In the genomic region with DNA sequence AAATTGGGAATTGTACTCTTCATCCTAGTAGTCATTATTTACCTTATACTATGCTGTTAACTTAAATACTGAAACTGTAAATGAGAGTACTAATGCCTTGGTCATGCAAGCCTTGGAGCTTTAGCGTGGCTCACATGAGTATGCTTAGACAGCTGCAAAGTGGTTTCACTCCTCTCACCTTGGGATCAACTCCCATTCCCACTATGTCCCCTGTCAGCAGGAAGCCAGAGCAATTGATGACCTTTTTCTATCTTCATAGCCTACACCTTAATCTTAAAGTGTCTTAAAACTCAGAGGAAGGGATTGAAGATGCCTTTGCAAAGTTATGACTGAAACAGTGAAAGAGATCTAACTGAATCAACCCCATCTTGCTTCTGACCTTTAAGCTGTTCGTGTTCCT, we compare ENCODE assay signal across 29 cellular contexts. TPM values are rescaled to one million over a fixed set of nuclear protein-coding genes. Genes with fewer than 3 reads are reported as not detected.
"Had no signal": no experiment of that assay in that cellular context is flagged by ENCODE, and none has a peak within 500 bp of the region (broad histone marks: within the 10 kb centered on the region; RNA-seq: fewer than 3 reads in every experiment).

No MANE protein-coding gene starts in this region.

- H3K36me3 Mint-ChIP-seq: activated naive CD8-positive, alpha-beta T cell treated with anti-CD3 and anti-CD28 coated beads, Interleukin-2, amount 10 ng/mL, durations not matched to agents 7 days and 5 days; natural killer cell; neural progenitor cell; stimulated activated naive B cell treated with anti-CD40 and anti-IgM and Interleukin-4, amounts not matched to agents 10 μg/mL and 1 μg/mL and 100 μg/mL, for 72 hours; T-cell had no signal

- ATAC-seq: gastroesophageal sphincter, natural killer cell, T-cell had no signal

- H3K4me3 ChIP-seq: gastroesophageal sphincter, hepatocyte, left ventricle myocardium inferior, lung, neural progenitor cell, right atrium auricular region, smooth muscle cell, testis, transverse colon had no signal

- H3K4me1 ChIP-seq: gastroesophageal sphincter, left ventricle myocardium inferior, neural progenitor cell, parathyroid adenoma, right atrium auricular region, testis, transverse colon had no signal

- H3K4me1 Mint-ChIP-seq: neural progenitor cell, T-cell had no signal

- H3K27ac ChIP-seq: gastroesophageal sphincter, hepatocyte, left ventricle myocardium inferior, neural progenitor cell, parathyroid adenoma, right atrium auricular region, testis, transverse colon had no signal

- DNase-seq: activated naive CD4-positive, alpha-beta T cell treated with Interleukin-2 at 50 U/mL for 16 hours; activated naive CD8-positive, alpha-beta T cell treated with anti-CD3 and anti-CD28 coated beads, Interleukin-2, amount 10 ng/mL, durations not matched to agents 7 days and 5 days; amniotic stem cell; caudate nucleus; islet precursor cell; left ventricle myocardium inferior; mesendoderm; natural killer cell; occipital lobe; stimulated activated CD4-positive, alpha-beta T cell treated with anti-CD3 and anti-CD28 coated beads, Interleukin-4, amount 100 ng/mL, for 4 hours; stimulated activated naive B cell treated with anti-CD40 and anti-IgM and Interleukin-4, amounts not matched to agents 10 μg/mL and 1 μg/mL and 100 μg/mL, for 72 hours; T-cell; testis; transverse colon had no signal

- H3K9me3 ChIP-seq: gastroesophageal sphincter, right atrium auricular region, testis, transverse colon had no signal

- H3K9me3 Mint-ChIP-seq: natural killer cell had no signal

- H3K27ac Mint-ChIP-seq: natural killer cell; neural progenitor cell; stimulated activated naive B cell treated with anti-CD40 and anti-IgM and Interleukin-4, amounts not matched to agents 10 μg/mL and 1 μg/mL and 100 μg/mL, for 72 hours; T-cell had no signal

- H3K4me3 Mint-ChIP-seq: activated naive CD8-positive, alpha-beta T cell treated with anti-CD3 and anti-CD28 coated beads, Interleukin-2, amount 10 ng/mL, durations not matched to agents 7 days and 5 days; natural killer cell; neural progenitor cell; stimulated activated naive B cell treated with anti-CD40 and anti-IgM and Interleukin-4, amounts not matched to agents 10 μg/mL and 1 μg/mL and 100 μg/mL, for 72 hours; T-cell had no signal

- H3K36me3 ChIP-seq: gastroesophageal sphincter, left ventricle myocardium inferior, neural progenitor cell, right atrium auricular region, transverse colon had no signal

- H3K27me3 ChIP-seq: gastroesophageal sphincter, hepatocyte, neural progenitor cell, right atrium auricular region, testis had no signal

RNA-seq across cellular contexts. Expression of gene CEACAM8, which starts 33.2 kb away (rescaled TPM):
- total RNA-seq: activated naive CD8-positive, alpha-beta T cell treated with anti-CD3 and anti-CD28 coated beads, Interleukin-2, amount 10 ng/mL, durations not matched to agents 7 days and 5 days; astrocyte; endothelial cell of umbilical vein; fibroblast of lung; fibroblast of villous mesenchyme; gastroesophageal sphincter; hepatocyte; left ventricle myocardium inferior; mononuclear cell; natural killer cell; occipital lobe; pulmonary artery endothelial cell; right atrium auricular region; smooth muscle cell; T-cell had no signal
- polyA plus RNA-seq: endothelial cell of umbilical vein, esophagus, fibroblast of lung, hepatocyte, smooth muscle cell, urinary bladder had no signal
